Comparison of ENCODE assay signal across 8 cellular contexts in the genomic region with DNA sequence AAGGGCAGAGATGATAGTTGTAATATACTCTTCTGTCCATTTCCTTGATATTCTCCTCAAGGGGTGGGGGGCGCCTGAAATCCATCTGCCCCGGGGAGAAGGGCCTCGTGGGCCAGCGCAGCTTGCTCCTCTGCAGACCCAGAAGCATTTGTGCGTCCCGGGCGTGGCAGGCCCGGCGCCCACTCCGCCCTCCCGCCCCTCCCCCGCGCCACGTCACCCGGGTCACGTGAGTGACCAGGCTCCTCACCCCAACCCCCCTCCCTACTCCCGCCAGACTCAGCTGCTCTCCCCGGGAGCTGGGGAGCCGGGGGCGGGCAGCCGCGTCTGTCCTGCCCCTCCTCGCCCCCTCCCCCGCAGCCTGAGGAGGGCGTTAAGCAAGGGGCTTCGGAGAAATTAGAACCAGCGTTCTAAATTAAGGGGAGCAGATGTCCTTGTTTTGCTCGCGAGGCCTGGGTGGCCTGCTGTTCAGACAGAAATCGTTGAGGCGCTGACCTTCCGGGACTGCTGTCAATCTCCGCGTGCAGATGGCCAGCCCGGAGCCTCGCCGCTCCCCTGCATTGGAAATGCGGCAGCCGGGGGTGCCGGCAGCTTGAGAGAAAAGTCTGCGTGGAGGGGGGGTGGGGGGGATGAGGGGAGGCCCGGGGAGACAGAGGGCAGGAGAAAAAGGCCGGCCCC.
DNase-seq lines count a peak whose midpoint lies in the region; ATAC-seq and TF ChIP-seq lines count a peak whose summit lies in the region.

No MANE protein-coding gene starts in this region.

- no peaks in the 10 kb centered on the region for H3K79me2 ChIP-seq in mesendoderm (ENCODE audit: control insufficient read depth, insufficient read depth, low read length)

- H2AK5ac ChIP-seq in mesendoderm (ENCODE audit: low read length): no peak overlapping the region

- H3K4me1 ChIP-seq in endocrine pancreas (ENCODE audit: control insufficient read depth, insufficient read depth, low read length) (no peaks in the 10 kb centered on the region), mesendoderm (ENCODE audit: control insufficient read depth, low read depth, low read length) (peaks cover 8% of the 10 kb centered on the region)

- no peak overlapping the region for H2BK5ac ChIP-seq in mesendoderm (ENCODE audit: low read length)

- H3K36me3 ChIP-seq in GM06990 (ENCODE audit: control insufficient read depth, insufficient read depth, low read length) (no peaks in the 10 kb centered on the region), endocrine pancreas (ENCODE audit: control insufficient read depth, insufficient read depth, low read length) (no peaks in the 10 kb centered on the region), mesendoderm (ENCODE audit: control insufficient read depth, insufficient read depth, low read length) (no peaks in the 10 kb centered on the region)

- H3K9me3 ChIP-seq in endocrine pancreas (ENCODE audit: control insufficient read depth, low read length): no peaks in the 10 kb centered on the region

- DNase-seq in GM06990 (ENCODE audit: extremely low read depth, insufficient read length) (peak; percentile 83), HFFc6 (no peak), NCI-H460 (ENCODE audit: extremely low read depth, low read depth) (peak; percentile 39), mesendoderm (peak; percentile 90)
- peak; percentile 32 to 40 (median 36) for DNase-seq in activated CD8-positive, alpha-beta memory T cell treated with anti-CD3 and anti-CD28 coated beads for 48 hours (ENCODE audit: low read depth in 2 of 3, low spot score in 2 of 3)
- peak; percentile 35 to 77 (median 52) for DNase-seq in stimulated activated CD4-positive, alpha-beta T cell treated with anti-CD3 and anti-CD28 coated beads, TNF-alpha, amount 100 ng/mL, for 48 hours (ENCODE audit: low read depth in 3 of 3)

- peak overlapping the region; percentile 16 for H4K8ac ChIP-seq in mesendoderm (ENCODE audit: low read depth, low read length)

- H3K56ac ChIP-seq in mesendoderm (ENCODE audit: low read length): peak overlapping the region; percentile 86

- WGBS in mesendoderm (ENCODE audit: extremely low coverage, insufficient coverage, low lambda C conversion rate): no CpG with 5 or more reads among the region's 43 CpGs

- H3K4me2 ChIP-seq in mesendoderm (ENCODE audit: low read length): peak overlapping the region; percentile 56

- H3K9ac ChIP-seq in endocrine pancreas (ENCODE audit: control insufficient read depth, insufficient read depth, low read length) (peak overlapping the region; percentile 56), mesendoderm (ENCODE audit: low read length) (peak overlapping the region; percentile 76)

- no peaks in the 10 kb centered on the region for H3K36me3 Mint-ChIP-seq in HFFc6 (ENCODE audit: low read depth)

- no peak overlapping the region for H2BK120ac ChIP-seq in mesendoderm (ENCODE audit: low read depth, low read length)

- H2BK15ac ChIP-seq in mesendoderm (replicated peaks; ENCODE audit: low read depth): no peak overlapping the region

- H3K4me3 ChIP-seq in GM06990 (replicated peaks; ENCODE audit: low read depth, low read length) (peak overlapping the region; percentile 63), endocrine pancreas (ENCODE audit: control insufficient read depth, insufficient read depth, low read length) (no peak overlapping the region), mesendoderm (ENCODE audit: low read length) (no peak overlapping the region)

- ATAC-seq in HG03108 (IDR thresholded peaks at IDR 0.05; ENCODE audit: unreplicated experiment): no peak

- peak overlapping the region; percentile 97 for H3K18ac ChIP-seq in mesendoderm (ENCODE audit: low read length)

- H3K23ac ChIP-seq in mesendoderm (ENCODE audit: low read length): no peak overlapping the region

- H3K27me3 ChIP-seq in GM06990 (replicated peaks; ENCODE audit: control insufficient read depth, insufficient read depth, low read length) (no peaks in the 10 kb centered on the region), endocrine pancreas (ENCODE audit: control insufficient read depth, insufficient read depth, low read length) (no peaks in the 10 kb centered on the region), mesendoderm (ENCODE audit: insufficient read depth, low read length, poor library complexity) (no peaks in the 10 kb centered on the region)

- H4K5ac ChIP-seq in mesendoderm (ENCODE audit: low read length): no peak overlapping the region

- H3K27me3 Mint-ChIP-seq in HFFc6 (ENCODE audit: insufficient read depth): no peaks in the 10 kb centered on the region

- H3K27ac Mint-ChIP-seq in HFFc6: peak overlapping the region; percentile 92

- TF ChIP-seq CTCF in GM06990 (IDR thresholded peaks at IDR 0.05; ENCODE audit: insufficient read depth, low read length, poor library complexity, severe bottlenecking) (no peak), HFFc6 (IDR thresholded peaks at IDR 0.05) (no peak)

- peaks cover 62% of the 10 kb centered on the region for H3K4me1 Mint-ChIP-seq in HFFc6 (ENCODE audit: low read depth)

- peak overlapping the region; percentile 81; the same call in 1 of the 2 replicates for H3K4me3 Mint-ChIP-seq in HFFc6

- no peaks in the 10 kb centered on the region for H3K9me3 Mint-ChIP-seq in HFFc6

- H3K27ac ChIP-seq in mesendoderm (ENCODE audit: low read depth, low read length): peak overlapping the region; percentile 93

- H3K79me1 ChIP-seq in mesendoderm (ENCODE audit: low read length): no peaks in the 10 kb centered on the region

- peak overlapping the region; percentile 87 for H3K4ac ChIP-seq in mesendoderm (ENCODE audit: low read depth, low read length)
